In the genomic region with DNA sequence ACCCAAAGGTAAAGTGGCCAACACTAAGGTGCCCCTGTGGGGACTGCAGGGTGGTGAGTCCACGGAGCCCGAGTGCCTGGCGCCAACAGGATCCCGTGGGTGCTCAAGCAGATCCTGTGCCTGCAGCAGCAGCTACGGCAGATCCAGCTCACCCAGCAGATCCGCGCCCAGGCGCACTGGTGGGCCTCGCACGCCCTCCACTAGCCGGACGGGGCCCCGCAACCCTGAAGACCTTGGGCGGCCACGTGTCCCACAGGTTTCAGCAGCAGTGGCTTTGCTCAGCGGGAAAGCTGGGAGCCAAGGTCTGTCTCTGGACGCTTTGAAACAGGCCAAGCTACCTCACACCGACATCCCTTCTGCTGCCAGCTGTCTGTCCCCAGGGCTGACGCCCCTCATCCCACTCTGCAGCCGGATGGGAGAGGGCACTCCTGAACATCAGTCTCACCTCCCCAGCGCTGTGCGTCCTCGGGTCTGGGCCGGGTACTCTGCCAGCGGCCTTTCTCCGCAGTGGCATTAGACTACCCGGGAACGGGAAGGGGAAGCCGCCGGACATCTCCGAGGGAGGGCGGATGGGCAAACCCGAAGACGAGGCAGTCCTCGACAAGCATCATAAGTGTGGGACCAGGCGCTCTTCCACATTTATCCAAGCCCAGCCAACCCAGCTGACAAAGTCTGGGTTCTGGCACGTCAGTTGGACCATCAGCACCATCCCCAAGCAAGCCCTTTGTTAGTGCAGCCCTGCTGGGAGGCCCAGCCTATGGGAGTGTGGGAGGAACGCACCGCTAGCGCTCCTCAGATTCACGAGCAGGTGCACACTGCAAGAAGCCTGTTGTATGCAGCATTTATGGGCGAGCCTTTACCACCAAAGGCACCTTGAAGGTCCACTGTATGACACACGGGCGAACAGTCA, we compare ENCODE assay signal across 27 cellular contexts.
"Had no signal": no experiment of that assay in that cellular context is flagged by ENCODE, and none has a peak within 500 bp of the region (broad histone marks: within the 10 kb centered on the region; RNA-seq: fewer than 3 reads in every experiment).

No MANE protein-coding gene starts in this region.

- ATAC-seq: foreskin keratinocyte; gastroesophageal sphincter; left cardiac atrium; left lung; naive thymus-derived CD4-positive, alpha-beta T cell; pancreas; stimulated activated memory B cell treated with anti-CD40 and anti-IgM and Interleukin-4, amounts not matched to agents 10 μg/mL and 1 μg/mL and 100 μg/mL, for 72 hours had no signal

- H3K4me2 ChIP-seq: hepatocyte, smooth muscle cell had no signal

- H3K9me3 Mint-ChIP-seq: stimulated activated memory B cell treated with anti-CD40 and anti-IgM and Interleukin-4, amounts not matched to agents 10 μg/mL and 1 μg/mL and 100 μg/mL, for 72 hours had no signal

- H3K27me3 ChIP-seq: colonic mucosa, esophagus muscularis mucosa, gastroesophageal sphincter, heart left ventricle, hepatocyte, left lung, neutrophil, pancreas, right lobe of liver, stomach, thyroid gland had no signal

- H3K4me1 ChIP-seq: colonic mucosa, esophagus muscularis mucosa, foreskin keratinocyte, gastroesophageal sphincter, heart left ventricle, left lung, pancreas, right lobe of liver, stomach had no signal

- H3K27me3 Mint-ChIP-seq: dendritic cell treated with granulocyte-macrophage colony-stimulating factor and Interleukin-4, amounts not matched to agents 40 ng/mL and 50 ng/mL, for 4 days; progenitor cell of endocrine pancreas had no signal

- H3K9me3 ChIP-seq: colonic mucosa, neutrophil, pancreas, right lobe of liver, thyroid gland had no signal

- H2AFZ ChIP-seq: hepatocyte had no signal

- H3K36me3 Mint-ChIP-seq: naive thymus-derived CD4-positive, alpha-beta T cell; stimulated activated memory B cell treated with anti-CD40 and anti-IgM and Interleukin-4, amounts not matched to agents 10 μg/mL and 1 μg/mL and 100 μg/mL, for 72 hours had no signal

- H3K27ac Mint-ChIP-seq: dendritic cell treated with granulocyte-macrophage colony-stimulating factor and Interleukin-4, amounts not matched to agents 40 ng/mL and 50 ng/mL, for 4 days; endodermal cell; naive thymus-derived CD4-positive, alpha-beta T cell; progenitor cell of endocrine pancreas; stimulated activated memory B cell treated with anti-CD40 and anti-IgM and Interleukin-4, amounts not matched to agents 10 μg/mL and 1 μg/mL and 100 μg/mL, for 72 hours had no signal

- H3K4me1 Mint-ChIP-seq: endodermal cell; naive thymus-derived CD4-positive, alpha-beta T cell; stimulated activated memory B cell treated with anti-CD40 and anti-IgM and Interleukin-4, amounts not matched to agents 10 μg/mL and 1 μg/mL and 100 μg/mL, for 72 hours had no signal

- H3K4me3 ChIP-seq: colonic mucosa, esophagus muscularis mucosa, gastroesophageal sphincter, heart left ventricle, hepatocyte, left lung, pancreas, right lobe of liver, smooth muscle cell, stomach, thyroid gland had no signal

- H3K36me3 ChIP-seq: colonic mucosa, esophagus muscularis mucosa, gastroesophageal sphincter, heart left ventricle, left lung, neutrophil, pancreas, right lobe of liver, stomach, thyroid gland had no signal

- H3K4me3 Mint-ChIP-seq: dendritic cell treated with granulocyte-macrophage colony-stimulating factor and Interleukin-4, amounts not matched to agents 40 ng/mL and 50 ng/mL, for 4 days; endodermal cell; naive thymus-derived CD4-positive, alpha-beta T cell; stimulated activated memory B cell treated with anti-CD40 and anti-IgM and Interleukin-4, amounts not matched to agents 10 μg/mL and 1 μg/mL and 100 μg/mL, for 72 hours had no signal

- DNase-seq: central memory CD4-positive, alpha-beta T cell; colonic mucosa; effector CD8-positive, alpha-beta T cell; endodermal cell; foreskin keratinocyte; left cardiac atrium; mesendoderm; midbrain; naive thymus-derived CD4-positive, alpha-beta T cell; right lobe of liver; stimulated activated CD4-positive, alpha-beta T cell treated with anti-CD3 and anti-CD28 coated beads, Interleukin-2, amount 100 ng/mL, for 24 hours; stimulated activated CD4-positive, alpha-beta T cell treated with anti-CD3 and anti-CD28 coated beads, Interleukin-4, amount 100 ng/mL, for 24 hours; stomach; thyroid gland; trophoblast cell had no signal

- H3K27ac ChIP-seq: colonic mucosa, epithelial cell of prostate, esophagus muscularis mucosa, foreskin keratinocyte, gastroesophageal sphincter, heart left ventricle, hepatocyte, left lung, neutrophil, pancreas, right lobe of liver, stomach, thyroid gland had no signal
